18 cellular contexts compared by ENCODE assay signal in genomic region chr7:156041398-156041797, GRCh38.
DNase-seq lines count a peak whose midpoint lies in the region; ATAC-seq and TF ChIP-seq lines count a peak whose summit lies in the region.
"Had no signal": no experiment of that assay in that cellular context is flagged by ENCODE, and none has a peak within 500 bp of the region (broad histone marks: within the 10 kb centered on the region; RNA-seq: fewer than 3 reads in every experiment).

No MANE protein-coding gene starts in this region.

- peaks cover 5% of the 10 kb centered on the region for H3K27me3 Mint-ChIP-seq in neural progenitor cell (ENCODE audit: insufficient read depth, low read depth)
- peaks cover 18% of the 10 kb centered on the region for H3K27me3 Mint-ChIP-seq in T-helper 17 cell
- H3K27me3 Mint-ChIP-seq: B cell; CD4-positive, alpha-beta T cell had no signal

- H3K4me3 Mint-ChIP-seq in neural progenitor cell (no peak overlapping the region), T-helper 17 cell (no peak overlapping the region)
- H3K4me3 Mint-ChIP-seq in stimulated activated effector memory CD8-positive, alpha-beta T cell treated with anti-CD3 and anti-CD28 coated beads, Interleukin-12 subunit alpha, Interleukin-12 subunit beta, amount 100 ng/mL, for 72 hours, result no peak overlapping the region
- H3K4me3 Mint-ChIP-seq: B cell; CD4-positive, alpha-beta T cell; CD8-positive, alpha-beta T cell had no signal

- H3K36me3 Mint-ChIP-seq in neural progenitor cell (no peaks in the 10 kb centered on the region), T-helper 17 cell (ENCODE audit: low read depth) (no peaks in the 10 kb centered on the region)
- no peaks in the 10 kb centered on the region for H3K36me3 Mint-ChIP-seq in stimulated activated effector memory CD8-positive, alpha-beta T cell treated with anti-CD3 and anti-CD28 coated beads, Interleukin-12 subunit alpha, Interleukin-12 subunit beta, amount 100 ng/mL, for 72 hours
- H3K36me3 Mint-ChIP-seq: CD8-positive, alpha-beta T cell had no signal

- H3K4me1 ChIP-seq in BLaER1 (peaks cover 42% of the 10 kb centered on the region), neural progenitor cell (no peaks in the 10 kb centered on the region), osteoblast (ENCODE audit: insufficient read depth, low read length) (no peaks in the 10 kb centered on the region)
- H3K4me1 ChIP-seq: Caco-2 had no signal

- no peaks in the 10 kb centered on the region for H3F3A ChIP-seq in neural progenitor cell (ENCODE audit: low read depth)

- H3K27ac Mint-ChIP-seq in neural progenitor cell (peak overlapping the region; percentile 6), T-helper 17 cell (no peak overlapping the region)
- no peak overlapping the region for H3K27ac Mint-ChIP-seq in stimulated activated effector memory CD8-positive, alpha-beta T cell treated with anti-CD3 and anti-CD28 coated beads, Interleukin-12 subunit alpha, Interleukin-12 subunit beta, amount 100 ng/mL, for 72 hours
- H3K27ac Mint-ChIP-seq: B cell; CD4-positive, alpha-beta T cell; CD8-positive, alpha-beta T cell had no signal

- H3K4me1 Mint-ChIP-seq in neural progenitor cell (no peaks in the 10 kb centered on the region), T-helper 17 cell (no peaks in the 10 kb centered on the region)
- no peaks in the 10 kb centered on the region for H3K4me1 Mint-ChIP-seq in stimulated activated effector memory CD8-positive, alpha-beta T cell treated with anti-CD3 and anti-CD28 coated beads, Interleukin-12 subunit alpha, Interleukin-12 subunit beta, amount 100 ng/mL, for 72 hours
- H3K4me1 Mint-ChIP-seq: B cell had no signal

- H3K79me2 ChIP-seq in neural progenitor cell (ENCODE audit: low read depth) (no peaks in the 10 kb centered on the region), osteoblast (ENCODE audit: insufficient read depth, low read length) (no peaks in the 10 kb centered on the region)

- no peak overlapping the region for H3K27ac ChIP-seq in BLaER1
- no peak overlapping the region for H3K27ac ChIP-seq in neural progenitor cell
- no peak overlapping the region for H3K27ac ChIP-seq in osteoblast (ENCODE audit: low read depth, low read length)
- H3K27ac ChIP-seq: 22Rv1, A549, C4-2B had no signal

- 0 out of 2 replicates have a peak, but pooled peaks cover 4% of the 10 kb centered on the region for H3K27me3 ChIP-seq in BLaER1
- H3K27me3 ChIP-seq in neural progenitor cell, result no peaks in the 10 kb centered on the region
- H3K27me3 ChIP-seq in osteoblast (ENCODE audit: insufficient read depth, low read length), result no peaks in the 10 kb centered on the region

- H2AFZ ChIP-seq in neural progenitor cell (replicated peaks) (no peak overlapping the region), osteoblast (ENCODE audit: low read length) (no peak overlapping the region)

- no peaks in the 10 kb centered on the region for H3K9me3 Mint-ChIP-seq in neural progenitor cell
- no peaks in the 10 kb centered on the region for H3K9me3 Mint-ChIP-seq in stimulated activated effector memory CD8-positive, alpha-beta T cell treated with anti-CD3 and anti-CD28 coated beads, Interleukin-12 subunit alpha, Interleukin-12 subunit beta, amount 100 ng/mL, for 72 hours
- H3K9me3 Mint-ChIP-seq: CD4-positive, alpha-beta T cell; CD8-positive, alpha-beta T cell had no signal

- peak overlapping the region; percentile 70 for H3K4me2 ChIP-seq in BLaER1
- H3K4me2 ChIP-seq in neural progenitor cell, result no peak overlapping the region
- H3K4me2 ChIP-seq in osteoblast (ENCODE audit: insufficient read depth, low read length), result no peak overlapping the region
- H3K4me2 ChIP-seq: A549 had no signal

- no peak for TF ChIP-seq CTCF in neural progenitor cell (IDR thresholded peaks at IDR 0.05)
- no peak for TF ChIP-seq CTCF in osteoblast (IDR thresholded peaks at IDR 0.05; ENCODE audit: extremely low read depth, low read depth, low read length)

- H4K20me1 ChIP-seq in BLaER1, result no peaks in the 10 kb centered on the region
- H4K20me1 ChIP-seq in neural progenitor cell (ENCODE audit: low read depth), result no peaks in the 10 kb centered on the region
- H4K20me1 ChIP-seq in osteoblast (ENCODE audit: insufficient read depth, low read length), result no peaks in the 10 kb centered on the region

- H3K9me3 ChIP-seq in BLaER1 (no peaks in the 10 kb centered on the region), neural progenitor cell (ENCODE audit: low read depth) (no peaks in the 10 kb centered on the region), osteoblast (ENCODE audit: low read depth, low read length) (no peaks in the 10 kb centered on the region), T-helper 17 cell (ENCODE audit: control insufficient read depth, low read length, poor library complexity, severe bottlenecking) (no peaks in the 10 kb centered on the region)
- H3K9me3 ChIP-seq: A549, Caco-2 had no signal

- H3K36me3 ChIP-seq in BLaER1 (no peaks in the 10 kb centered on the region), neural progenitor cell (no peaks in the 10 kb centered on the region), osteoblast (ENCODE audit: insufficient read depth, low read length) (no peaks in the 10 kb centered on the region)

- ATAC-seq in T-helper 17 cell, result no peak
- no peak for ATAC-seq in stimulated activated effector memory CD8-positive, alpha-beta T cell treated with anti-CD3 and anti-CD28 coated beads, Interleukin-12 subunit alpha, Interleukin-12 subunit beta, amount 100 ng/mL, for 72 hours
- no peak for ATAC-seq in GM18502 (IDR thresholded peaks at IDR 0.05; ENCODE audit: poor library complexity, unreplicated experiment)
- ATAC-seq: A549; CD8-positive, alpha-beta T cell had no signal

- H3K9ac ChIP-seq in BLaER1 (no peak overlapping the region), neural progenitor cell (no peak overlapping the region)

- no peak overlapping the region for H3K4me3 ChIP-seq in BLaER1
- H3K4me3 ChIP-seq in neural progenitor cell, result no peak overlapping the region
- H3K4me3 ChIP-seq in osteoblast (ENCODE audit: insufficient read depth, low read length), result no peak overlapping the region
- H3K4me3 ChIP-seq: A549 had no signal

- DNase-seq in mesenteric fat pad (ENCODE audit: low spot score) (peak; percentile 79), neural progenitor cell (ENCODE audit: low spot score) (no peak), osteoblast (ENCODE audit: insufficient read length, low spot score, missing footprints) (peak; percentile 29), T-helper 17 cell (no peak)
- no peak for DNase-seq in stimulated activated effector memory CD8-positive, alpha-beta T cell treated with anti-CD3 and anti-CD28 coated beads, Interleukin-12 subunit alpha, Interleukin-12 subunit beta, amount 100 ng/mL, for 72 hours (ENCODE audit: low spot score in 2 of 2)
- DNase-seq: AML-193; Caco-2; Calu3; CD4-positive, alpha-beta T cell; CD8-positive, alpha-beta T cell; DMS79 treated with DMSO at 0.1 percent for 48 hours; GF-D8 had no signal

Comparison
In these comparisons a context has a peak if more than half of its experiments do, and no peak if none do; other contexts are left out.
1. DNase-seq: peak in mesenteric fat pad (single experiment) and osteoblast (single experiment); none in neural progenitor cell (single experiment), T-helper 17 cell (0 of 3) and stimulated activated effector memory CD8-positive, alpha-beta T cell treated with anti-CD3 and anti-CD28 coated beads, Interleukin-12 subunit alpha, Interleukin-12 subunit beta, amount 100 ng/mL, for 72 hours (0 of 2).